Comparison of ENCODE assay signal across 1 cellular context in the genomic region with DNA sequence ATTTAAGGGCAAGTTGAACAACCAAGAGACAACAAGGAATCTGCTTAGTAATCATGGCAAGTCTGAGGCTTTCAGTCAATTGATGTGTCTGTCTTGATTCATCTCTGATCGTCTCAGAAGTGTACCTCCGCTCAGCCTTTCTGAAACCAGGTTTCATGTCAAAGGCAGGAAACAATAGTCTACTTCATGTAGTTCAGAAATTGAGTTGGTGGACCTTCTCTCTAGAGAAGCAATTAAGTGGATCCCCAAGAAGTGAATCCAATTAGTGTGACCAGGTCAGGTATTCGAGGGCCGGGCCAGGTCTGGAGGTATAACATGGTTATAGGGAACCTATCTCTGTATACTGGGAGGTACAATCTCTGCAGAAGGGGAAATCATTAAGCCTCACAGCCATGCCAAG.
A peak's percentile ranks its signal among the peaks of the same experiment; 100 is the strongest.
TF ChIP-seq lines count a peak whose summit lies in the region.

No MANE protein-coding gene starts in this region.

TF ChIP-seq in GM12878, 131 proteins besides CTCF, POLR2A, EP300 and RAD21 (continued from another document and continues in another):
- TF ChIP-seq E2F4 (IDR thresholded peaks at IDR 0.05; ENCODE audit: low read depth, low read length) (no peak), TCF3 (IDR thresholded peaks at IDR 0.05; ENCODE audit: borderline replicate concordance, insufficient read depth, low read depth, low read length) (no peak), NFIC (IDR thresholded peaks at IDR 0.05; ENCODE audit: low read depth, low read length) (0 out of 2 replicates have a peak, but pooled peaks have one; percentile 47), RFX5 (IDR thresholded peaks at IDR 0.05; ENCODE audit: low read depth, low read length) (no peak), SUZ12 (IDR thresholded peaks at IDR 0.05; ENCODE audit: unreplicated experiment) (no peak), CUX1 (IDR thresholded peaks at IDR 0.05; ENCODE audit: insufficient replicate concordance, low read depth, low read length) (no peak), BCL3 (IDR thresholded peaks at IDR 0.05; ENCODE audit: borderline replicate concordance, insufficient read depth, low read depth, low read length, poor library complexity, severe bottlenecking) (no peak), RBBP5 (conservative IDR thresholded peaks at IDR 0.05) (no peak), DPF2 (IDR thresholded peaks at IDR 0.05) (peak; percentile 58), MEF2A (IDR thresholded peaks at IDR 0.05; ENCODE audit: insufficient read depth, low read depth, low read length) (no peak), IKZF2 (IDR thresholded peaks at IDR 0.05) (peak in 1 of 2 experiments; percentile 68; a peak in 3 of 4 replicates), EZH2 (IDR thresholded peaks at IDR 0.05; ENCODE audit: borderline replicate concordance, control insufficient read depth, low read depth, low read length) (no peak), PML (IDR thresholded peaks at IDR 0.05; ENCODE audit: low read length) (no peak), ZNF24 (IDR thresholded peaks at IDR 0.05) (no peak), STAT1 (conservative IDR thresholded peaks at IDR 0.05) (no peak), HDAC6 (IDR thresholded peaks at IDR 0.05; ENCODE audit: unreplicated experiment) (no peak), BHLHE40 (IDR thresholded peaks at IDR 0.05; ENCODE audit: borderline replicate concordance in 1 of 2, low read depth in 2 of 2, low read length in 1 of 2) (peak in 1 of 2 experiments; percentile 53; a peak in 1 of 4 replicates), BMI1 (IDR thresholded peaks at IDR 0.05; ENCODE audit: borderline replicate concordance) (no peak), PAX5 (IDR thresholded peaks at IDR 0.05; ENCODE audit: borderline replicate concordance, low read depth, low read length) (no peak), NBN (IDR thresholded peaks at IDR 0.05) (no peak), TBL1XR1 (IDR thresholded peaks at IDR 0.05; ENCODE audit: low read depth, low read length) (0 out of 2 replicates have a peak, but pooled peaks have one; percentile 49), MYB (IDR thresholded peaks at IDR 0.05; ENCODE audit: borderline replicate concordance, low read depth, low read length) (no peak), HCFC1 (IDR thresholded peaks at IDR 0.05; ENCODE audit: low read length) (no peak), SMAD1 (IDR thresholded peaks at IDR 0.05; ENCODE audit: low read depth, partially characterized antibody) (no peak), ZBED1 (IDR thresholded peaks at IDR 0.05; ENCODE audit: borderline replicate concordance) (0 out of 2 replicates have a peak, but pooled peaks have one; percentile 53), STAT3 (IDR thresholded peaks at IDR 0.05; ENCODE audit: low read depth, low read length) (no peak), MTA3 (IDR thresholded peaks at IDR 0.05; ENCODE audit: borderline replicate concordance, low read length) (no peak), RELB (IDR thresholded peaks at IDR 0.05; ENCODE audit: low read depth) (no peak), USF2 (IDR thresholded peaks at IDR 0.05; ENCODE audit: borderline replicate concordance, low read depth, low read length) (no peak), ATF3 (IDR thresholded peaks at IDR 0.05; ENCODE audit: borderline replicate concordance, extremely low read depth, low read depth, low read length) (no peak), MEF2B (IDR thresholded peaks at IDR 0.05; ENCODE audit: partially characterized antibody, poor library complexity, severe bottlenecking) (peak; percentile 59), KDM1A (IDR thresholded peaks at IDR 0.05; ENCODE audit: borderline replicate concordance) (no peak), REST (IDR thresholded peaks at IDR 0.05; ENCODE audit: low read depth, low read length) (no peak), RELA (IDR thresholded peaks at IDR 0.05; ENCODE audit: borderline replicate concordance, partially characterized antibody) (no peak), FOS (IDR thresholded peaks at IDR 0.05; ENCODE audit: borderline replicate concordance, extremely low read depth, insufficient read length) (no peak), TCF7 (IDR thresholded peaks at IDR 0.05; ENCODE audit: borderline replicate concordance) (peak; percentile 61; the same call in 1 of the 2 replicates), ZNF622 (IDR thresholded peaks at IDR 0.05) (no peak), KLF5 (IDR thresholded peaks at IDR 0.05; ENCODE audit: partially characterized antibody) (no peak), BRCA1 (IDR thresholded peaks at IDR 0.05; ENCODE audit: low read depth, low read length) (no peak), NFXL1 (IDR thresholded peaks at IDR 0.05; ENCODE audit: borderline replicate concordance) (no peak)
- TF ChIP-seq, protein P1, sequence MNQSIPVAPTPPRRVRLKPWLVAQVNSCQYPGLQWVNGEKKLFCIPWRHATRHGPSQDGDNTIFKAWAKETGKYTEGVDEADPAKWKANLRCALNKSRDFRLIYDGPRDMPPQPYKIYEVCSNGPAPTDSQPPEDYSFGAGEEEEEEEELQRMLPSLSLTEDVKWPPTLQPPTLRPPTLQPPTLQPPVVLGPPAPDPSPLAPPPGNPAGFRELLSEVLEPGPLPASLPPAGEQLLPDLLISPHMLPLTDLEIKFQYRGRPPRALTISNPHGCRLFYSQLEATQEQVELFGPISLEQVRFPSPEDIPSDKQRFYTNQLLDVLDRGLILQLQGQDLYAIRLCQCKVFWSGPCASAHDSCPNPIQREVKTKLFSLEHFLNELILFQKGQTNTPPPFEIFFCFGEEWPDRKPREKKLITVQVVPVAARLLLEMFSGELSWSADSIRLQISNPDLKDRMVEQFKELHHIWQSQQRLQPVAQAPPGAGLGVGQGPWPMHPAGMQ (IDR thresholded peaks at IDR 0.05; ENCODE audit: borderline replicate concordance): no peak
- TF ChIP-seq, protein P2, sequence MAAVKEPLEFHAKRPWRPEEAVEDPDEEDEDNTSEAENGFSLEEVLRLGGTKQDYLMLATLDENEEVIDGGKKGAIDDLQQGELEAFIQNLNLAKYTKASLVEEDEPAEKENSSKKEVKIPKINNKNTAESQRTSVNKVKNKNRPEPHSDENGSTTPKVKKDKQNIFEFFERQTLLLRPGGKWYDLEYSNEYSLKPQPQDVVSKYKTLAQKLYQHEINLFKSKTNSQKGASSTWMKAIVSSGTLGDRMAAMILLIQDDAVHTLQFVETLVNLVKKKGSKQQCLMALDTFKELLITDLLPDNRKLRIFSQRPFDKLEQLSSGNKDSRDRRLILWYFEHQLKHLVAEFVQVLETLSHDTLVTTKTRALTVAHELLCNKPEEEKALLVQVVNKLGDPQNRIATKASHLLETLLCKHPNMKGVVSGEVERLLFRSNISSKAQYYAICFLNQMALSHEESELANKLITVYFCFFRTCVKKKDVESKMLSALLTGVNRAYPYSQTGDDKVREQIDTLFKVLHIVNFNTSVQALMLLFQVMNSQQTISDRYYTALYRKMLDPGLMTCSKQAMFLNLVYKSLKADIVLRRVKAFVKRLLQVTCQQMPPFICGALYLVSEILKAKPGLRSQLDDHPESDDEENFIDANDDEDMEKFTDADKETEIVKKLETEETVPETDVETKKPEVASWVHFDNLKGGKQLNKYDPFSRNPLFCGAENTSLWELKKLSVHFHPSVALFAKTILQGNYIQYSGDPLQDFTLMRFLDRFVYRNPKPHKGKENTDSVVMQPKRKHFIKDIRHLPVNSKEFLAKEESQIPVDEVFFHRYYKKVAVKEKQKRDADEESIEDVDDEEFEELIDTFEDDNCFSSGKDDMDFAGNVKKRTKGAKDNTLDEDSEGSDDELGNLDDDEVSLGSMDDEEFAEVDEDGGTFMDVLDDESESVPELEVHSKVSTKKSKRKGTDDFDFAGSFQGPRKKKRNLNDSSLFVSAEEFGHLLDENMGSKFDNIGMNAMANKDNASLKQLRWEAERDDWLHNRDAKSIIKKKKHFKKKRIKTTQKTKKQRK (IDR thresholded peaks at IDR 0.05; ENCODE audit: low read depth, low read length): no peak
